Comparison of ENCODE assay signal across 9 cellular contexts in genomic region chr3:48222616-48223513, GRCh38. TPM values are rescaled to one million over a fixed set of nuclear protein-coding genes. Genes with fewer than 3 reads are reported as not detected.
DNase-seq lines count a peak whose midpoint lies in the region; ATAC-seq lines count a peak whose summit lies in the region.
"Had no signal": no experiment of that assay in that cellular context is flagged by ENCODE, and none has a peak within 500 bp of the region (broad histone marks: within the 10 kb centered on the region; RNA-seq: fewer than 3 reads in every experiment).

CAMP (plus strand) TSS chr3:48223495; CDS start chr3:48223512, 17 bp downstream.

- H3K4me1 Mint-ChIP-seq in stimulated activated naive CD8-positive, alpha-beta T cell treated with anti-CD3 and anti-CD28 coated beads, Interleukin-15, amount 100 ng/mL, for 72 hours, result peaks cover 11% of the 10 kb centered on the region

- intact Hi-C loops in Right ventricle myocardium inferior (cut with DNase I), result no loop called here

- no peak within 1 kb of the TSS for H3K4me3 Mint-ChIP-seq in stimulated activated naive CD8-positive, alpha-beta T cell treated with anti-CD3 and anti-CD28 coated beads, Interleukin-15, amount 100 ng/mL, for 72 hours

- H3K27me3 Mint-ChIP-seq in stimulated activated naive CD8-positive, alpha-beta T cell treated with anti-CD3 and anti-CD28 coated beads, Interleukin-15, amount 100 ng/mL, for 72 hours, result no peaks in the 10 kb centered on the region

- no peaks in the 10 kb centered on the region for H3K9me3 Mint-ChIP-seq in stimulated activated naive CD8-positive, alpha-beta T cell treated with anti-CD3 and anti-CD28 coated beads, Interleukin-15, amount 100 ng/mL, for 72 hours

- ATAC-seq in HG03064 (IDR thresholded peaks at IDR 0.05; ENCODE audit: low read depth, unreplicated experiment) (peak; percentile 53), Right ventricle myocardium inferior (peak; percentile 46)
- ATAC-seq in stimulated activated naive CD8-positive, alpha-beta T cell treated with anti-CD3 and anti-CD28 coated beads, Interleukin-15, amount 100 ng/mL, for 72 hours, result no peak

- H3K27ac Mint-ChIP-seq in stimulated activated naive CD8-positive, alpha-beta T cell treated with anti-CD3 and anti-CD28 coated beads, Interleukin-15, amount 100 ng/mL, for 72 hours, result peak within 1 kb of the TSS; percentile 82 to 87

- peak; percentile 1 to 35 (median 19) for DNase-seq in NCI-H1417 (lab: John Stamatoyannopoulos, UW)
- DNase-seq in NCI-H1417 treated with DMSO at 0.1 percent for 48 hours (lab: John Stamatoyannopoulos, UW), result no peak
- DNase-seq in SIG-M5 (lab: John Stamatoyannopoulos, UW), result peak; percentile 75
- peak; percentile 92 for DNase-seq in Right ventricle myocardium inferior (ENCODE audit: missing footprints)
- no peak for DNase-seq in stimulated activated naive CD8-positive, alpha-beta T cell treated with anti-CD3 and anti-CD28 coated beads, Interleukin-15, amount 100 ng/mL, for 72 hours
- DNase-seq in T1000 (lab: John Stamatoyannopoulos, UW), result no peak
- DNase-seq in putamen (ENCODE audit: low spot score), result no peak

RNA-seq across cellular contexts. Expression of gene CAMP, which starts in this region (rescaled TPM):
- 1.5 TPM for total RNA-seq in Right ventricle myocardium inferior
- total RNA-seq: T-helper 1 cell treated with Interleukin-12 subunit alpha and Interleukin-12 subunit beta and Interleukin-4 antibody, amounts not matched to agents 30 ng/mL and 1 ng/mL, for 36 hours had no signal

Comparison
In these comparisons a context has a peak if more than half of its experiments do, and no peak if none do; other contexts are left out.
1. DNase-seq: peak in NCI-H1417 (3 of 3), SIG-M5 (single experiment) and Right ventricle myocardium inferior (single experiment); none in NCI-H1417 treated with DMSO at 0.1 percent for 48 hours (single experiment), stimulated activated naive CD8-positive, alpha-beta T cell treated with anti-CD3 and anti-CD28 coated beads, Interleukin-15, amount 100 ng/mL, for 72 hours (0 of 2), T1000 (single experiment) and putamen (single experiment).